Comparison of ENCODE assay signal across 16 cellular contexts in the genomic region with DNA sequence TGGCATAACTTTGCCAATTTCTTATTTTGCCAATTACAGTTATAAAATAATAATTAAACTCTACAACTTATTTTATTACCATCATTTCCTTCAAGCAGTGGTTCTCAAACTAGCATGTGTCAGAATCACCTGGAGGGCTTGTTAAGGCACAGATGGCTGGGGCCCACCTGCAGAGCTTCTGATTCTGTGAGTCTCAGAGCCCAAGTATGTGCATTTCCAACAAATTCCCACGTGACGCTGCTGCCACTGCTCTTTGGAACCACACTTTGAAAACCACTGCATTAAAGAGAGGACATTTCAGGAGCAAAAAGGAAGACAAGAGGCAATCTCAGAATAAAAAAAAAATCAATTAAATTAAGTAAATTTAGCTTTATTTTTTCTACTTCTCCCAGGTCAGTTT.
DNase-seq lines count a peak whose midpoint lies in the region; ATAC-seq, FAIRE-seq and TF ChIP-seq lines count a peak whose summit lies in the region.
"Had no signal": no experiment of that assay in that cellular context is flagged by ENCODE, and none has a peak within 500 bp of the region (broad histone marks: within the 10 kb centered on the region; RNA-seq: fewer than 3 reads in every experiment).

No MANE protein-coding gene starts in this region.

- 43% methylated on average over 2 of the region's 2 CpGs; no CpG with 5 or more reads in 1 of the 2 experiments for WGBS in H1 (ENCODE audit: extremely low coverage in 1 of 2, insufficient coverage in 1 of 2, insufficient read length in 1 of 2, insufficient replicate concordance in 2 of 2, low coverage in 1 of 2, low lambda C conversion rate in 2 of 2, missing lambda C conversion rate in 1 of 2), 2 experiments
- WGBS in small intestine, 3 donors: 32 to 78% (median 39%) methylated on average over 2 of the region's 2 CpGs

- ATAC-seq in left lobe of liver (peak; percentile 66), gastrocnemius medialis (no peak), GM21390 (IDR thresholded peaks at IDR 0.05; ENCODE audit: unreplicated experiment) (no peak)
- ATAC-seq: HCT116 had no signal

- intact Hi-C loops in gastrocnemius medialis (cut with DNase I; ENCODE audit: low total_unique reads): no loop called here

- H3K4me2 ChIP-seq in MM.1S (ENCODE audit: low read depth, low read length) (no peak overlapping the region), H1 (ENCODE audit: insufficient read depth in 1 of 2, low read depth in 2 of 2, low read length in 2 of 2) (no peak overlapping the region)

- H3K79me2 ChIP-seq in MM.1S (ENCODE audit: low read length) (no peaks in the 10 kb centered on the region), H1 (ENCODE audit: control insufficient read depth in 1 of 2, insufficient read depth in 2 of 2, low read length in 2 of 2) (no peaks in the 10 kb centered on the region)

- no peak overlapping the region for H2BK5ac ChIP-seq in H1 (ENCODE audit: low read depth, low read length)

- no peak overlapping the region for H2BK15ac ChIP-seq in H1 (ENCODE audit: low read length)

- no peak for TF ChIP-seq CTCF in MM.1S (IDR thresholded peaks at IDR 0.05; ENCODE audit: low read length)
- no peak for TF ChIP-seq CTCF in H1 (IDR thresholded peaks at IDR 0.05; ENCODE audit: control extremely low read depth in 1 of 3, insufficient read depth in 1 of 3, low read depth in 1 of 3, low read length in 3 of 3)
- TF ChIP-seq CTCF in gastrocnemius medialis (IDR thresholded peaks at IDR 0.05 in 4 of 5, conservative IDR thresholded peaks at IDR 0.05 in 1 of 5): no peak

- H4K5ac ChIP-seq in H1 (ENCODE audit: insufficient read length, low read depth, low read length): no peak overlapping the region

- TF ChIP-seq EP300 in H1 (IDR thresholded peaks at IDR 0.05; ENCODE audit: borderline replicate concordance in 1 of 2, low read depth in 2 of 2, low read length in 2 of 2): no peak

- H3K9me2 ChIP-seq in MM.1S (replicated peaks; ENCODE audit: insufficient read depth, low read length): no peaks in the 10 kb centered on the region

- in situ Hi-C loops in G401 (cut with HindIII; ENCODE audit: low sequenced_read_pairs): no loop called here
- in situ Hi-C loops in gastrocnemius medialis (cut with MboI; ENCODE audit: low sequenced_read_pairs in 4 of 4): no loop called here

- H3K9ac ChIP-seq in MM.1S (ENCODE audit: low read length) (no peak overlapping the region), H1 (replicated peaks in 1 of 4; ENCODE audit: extremely low read depth in 1 of 4, low read depth in 3 of 4, low read length in 3 of 4) (no peak overlapping the region)

- H3K4ac ChIP-seq in H1 (replicated peaks; ENCODE audit: insufficient read length, low read depth, low read length): no peak overlapping the region

- POLR2A ChIA-PET in H1 (lab: Charles Lee; ENCODE audit: partially characterized antibody): no interaction called here

- no peak for TF ChIP-seq RAD21 in H1 (IDR thresholded peaks at IDR 0.05 in 1 of 2, conservative IDR thresholded peaks at IDR 0.05 in 1 of 2; ENCODE audit: low read depth in 2 of 2, low read length in 2 of 2)

- H3K4me3 ChIP-seq in MM.1S (ENCODE audit: low read length) (no peak overlapping the region), H1 (ENCODE audit: extremely low read depth in 1 of 4, insufficient read depth in 2 of 4, low read depth in 3 of 4, low read length in 4 of 4) (no peak overlapping the region), small intestine (ENCODE audit: low read depth in 1 of 2, low read length in 2 of 2) (no peak overlapping the region), gastrocnemius medialis (no peak overlapping the region)

- no peak overlapping the region for H2BK12ac ChIP-seq in H1 (ENCODE audit: low read depth, low read length)

- no peak overlapping the region for H2BK20ac ChIP-seq in H1 (ENCODE audit: low read length)

- no peak overlapping the region for H4K8ac ChIP-seq in H1 (ENCODE audit: extremely low read depth, insufficient read depth, low read length)

- H3F3A ChIP-seq in MM.1S (ENCODE audit: insufficient read depth, low read length): no peaks in the 10 kb centered on the region

- H3K14ac ChIP-seq in H1 (ENCODE audit: insufficient read length): no peak overlapping the region

- H4K91ac ChIP-seq in H1 (replicated peaks; ENCODE audit: insufficient read length, low read length): no peak overlapping the region

- CTCF ChIA-PET in H1 (lab: Charles Lee; ENCODE audit: partially characterized antibody): interaction anchor here (0.6 to 1.4 kb wide), 2 partner anchors 80 to 465 kb away, joined by 3 read pairs; no protein-coding TSS in a partner anchor

- H3K27me3 ChIP-seq in MM.1S (replicated peaks; ENCODE audit: insufficient read depth, low read length) (no peaks in the 10 kb centered on the region), H1 (replicated peaks in 1 of 4; ENCODE audit: control insufficient read depth in 3 of 4, extremely low read depth in 1 of 4, insufficient read depth in 3 of 4, low read length in 3 of 4) (no peaks in the 10 kb centered on the region), small intestine (ENCODE audit: control insufficient read depth in 2 of 2, insufficient read depth in 2 of 2, low read length in 2 of 2) (no peaks in the 10 kb centered on the region), gastrocnemius medialis (no peaks in the 10 kb centered on the region)

- no peak overlapping the region for H3K27ac ChIP-seq in MM.1S (ENCODE audit: low read length)
- H3K27ac ChIP-seq in H1 (ENCODE audit: low read depth, low read length): no peak overlapping the region
- H3K27ac ChIP-seq in small intestine (ENCODE audit: low read depth in 1 of 2, low read length in 1 of 2): no peak overlapping the region
- H3K27ac ChIP-seq in gastrocnemius medialis: no peak overlapping the region
- H3K27ac ChIP-seq: HL-60 had no signal

- H3K23me2 ChIP-seq in H1 (ENCODE audit: low read depth, low read length): no peaks in the 10 kb centered on the region

- H3K56ac ChIP-seq in H1 (replicated peaks; ENCODE audit: insufficient read length, low read depth, low read length): no peak overlapping the region

- no peak overlapping the region for H3K18ac ChIP-seq in H1 (ENCODE audit: extremely low read depth, low read length)

- TF ChIP-seq POLR2A in H1 (IDR thresholded peaks at IDR 0.05; ENCODE audit: control extremely low read depth in 1 of 2, low read depth in 2 of 2, low read length in 2 of 2) (no peak), gastrocnemius medialis (IDR thresholded peaks at IDR 0.05) (no peak)

- no peaks in the 10 kb centered on the region for H3K9me3 ChIP-seq in MM.1S (replicated peaks; ENCODE audit: insufficient read depth, low read length)
- H3K9me3 ChIP-seq in H1 (ENCODE audit: insufficient read depth in 2 of 2, low read depth in 1 of 2, low read length in 1 of 2): no peaks in the 10 kb centered on the region
- H3K9me3 ChIP-seq in small intestine (ENCODE audit: control insufficient read depth, low read depth): no peaks in the 10 kb centered on the region
- no peaks in the 10 kb centered on the region for H3K9me3 ChIP-seq in gastrocnemius medialis
- H3K9me3 ChIP-seq: Caco-2 had no signal

- H3K4me1 ChIP-seq in MM.1S (ENCODE audit: low read length) (no peaks in the 10 kb centered on the region), H1 (replicated peaks in 1 of 4; ENCODE audit: control insufficient read depth in 3 of 4, insufficient read depth in 4 of 4, low read length in 3 of 4) (peaks cover 0 to 2% (median 0%) of the 10 kb centered on the region in 4 experiments; a peak in 1 of 7 replicates), small intestine (ENCODE audit: control insufficient read depth in 2 of 2, insufficient read depth in 1 of 2, low read depth in 1 of 2, low read length in 1 of 2) (no peaks in the 10 kb centered on the region), gastrocnemius medialis (no peaks in the 10 kb centered on the region)
- H3K4me1 ChIP-seq: Caco-2 had no signal

- H2BK120ac ChIP-seq in H1 (replicated peaks; ENCODE audit: low read depth, low read length): no peak overlapping the region

- no peak overlapping the region for H3K23ac ChIP-seq in H1 (ENCODE audit: insufficient read length)

- FAIRE-seq in H1 (lab: Jason Lieb, UNC) (no peak), small intestine (lab: Jason Lieb, UNC) (no peak)
- FAIRE-seq: HTR-8/SVneo had no signal

- H2AFZ ChIP-seq in MM.1S (ENCODE audit: low read length) (no peak overlapping the region), H1 (ENCODE audit: low read length) (no peak overlapping the region)

- no peaks in the 10 kb centered on the region for H4K20me1 ChIP-seq in MM.1S (ENCODE audit: insufficient read depth, low read length)
- H4K20me1 ChIP-seq in H1 (replicated peaks in 1 of 2; ENCODE audit: control insufficient read depth in 1 of 2, insufficient read depth in 2 of 2, low read length in 2 of 2): no peaks in the 10 kb centered on the region

- no peaks in the 10 kb centered on the region for H3K36me3 ChIP-seq in MM.1S (replicated peaks; ENCODE audit: insufficient read depth, low read length)
- H3K36me3 ChIP-seq in H1 (ENCODE audit: control insufficient read depth in 2 of 4, insufficient read depth in 4 of 4, low read length in 3 of 4): no peaks in the 10 kb centered on the region
- H3K36me3 ChIP-seq in small intestine (ENCODE audit: control insufficient read depth in 2 of 2, insufficient read depth in 2 of 2, low read length in 2 of 2): no peaks in the 10 kb centered on the region
- no peaks in the 10 kb centered on the region for H3K36me3 ChIP-seq in gastrocnemius medialis

- peak; percentile 90 for DNase-seq in G401 (ENCODE audit: low spot score)
- peak; percentile 36 for DNase-seq in MM.1S
- DNase-seq in H1 (ENCODE audit: low read depth in 1 of 2, low spot score in 2 of 2): peak in 1 of 2 experiments; percentile 19
- no peak for DNase-seq in left lobe of liver (ENCODE audit: low spot score)
- DNase-seq in small intestine: no peak
- no peak for DNase-seq in gastrocnemius medialis
- DNase-seq: AML-193, Caco-2, DMS53, NCI-H1436 treated with DMSO at 0.1 percent for 48 hours, NCI-H526 treated with DMSO at 0.1 percent for 48 hours, SIG-M5 had no signal

- H3K79me1 ChIP-seq in H1 (ENCODE audit: low read depth, low read length): no peaks in the 10 kb centered on the region

- no peak overlapping the region for H2AK5ac ChIP-seq in H1 (ENCODE audit: low read depth, low read length)

TF ChIP-seq in H1, 55 proteins besides CTCF, POLR2A, EP300 and RAD21:
- TF ChIP-seq TCF12 (IDR thresholded peaks at IDR 0.05; ENCODE audit: low read depth, low read length) (0 out of 2 replicates have a peak, but pooled peaks have one; percentile 12), GTF2F1 (IDR thresholded peaks at IDR 0.05; ENCODE audit: borderline replicate concordance, low read depth, low read length) (no peak), CHD2 (IDR thresholded peaks at IDR 0.05; ENCODE audit: low read length) (no peak)
- TF ChIP-seq, protein P1, sequence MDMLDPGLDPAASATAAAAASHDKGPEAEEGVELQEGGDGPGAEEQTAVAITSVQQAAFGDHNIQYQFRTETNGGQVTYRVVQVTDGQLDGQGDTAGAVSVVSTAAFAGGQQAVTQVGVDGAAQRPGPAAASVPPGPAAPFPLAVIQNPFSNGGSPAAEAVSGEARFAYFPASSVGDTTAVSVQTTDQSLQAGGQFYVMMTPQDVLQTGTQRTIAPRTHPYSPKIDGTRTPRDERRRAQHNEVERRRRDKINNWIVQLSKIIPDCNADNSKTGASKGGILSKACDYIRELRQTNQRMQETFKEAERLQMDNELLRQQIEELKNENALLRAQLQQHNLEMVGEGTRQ (IDR thresholded peaks at IDR 0.05; ENCODE audit: low read length): peak; percentile 50

Comparison
In these comparisons a context has a peak if more than half of its experiments do, and no peak if none do; other contexts are left out.
1. DNase-seq: peak in G401 (single experiment) and MM.1S (single experiment); none in left lobe of liver (single experiment), small intestine (single experiment) and gastrocnemius medialis (0 of 2).